In the genomic region with DNA sequence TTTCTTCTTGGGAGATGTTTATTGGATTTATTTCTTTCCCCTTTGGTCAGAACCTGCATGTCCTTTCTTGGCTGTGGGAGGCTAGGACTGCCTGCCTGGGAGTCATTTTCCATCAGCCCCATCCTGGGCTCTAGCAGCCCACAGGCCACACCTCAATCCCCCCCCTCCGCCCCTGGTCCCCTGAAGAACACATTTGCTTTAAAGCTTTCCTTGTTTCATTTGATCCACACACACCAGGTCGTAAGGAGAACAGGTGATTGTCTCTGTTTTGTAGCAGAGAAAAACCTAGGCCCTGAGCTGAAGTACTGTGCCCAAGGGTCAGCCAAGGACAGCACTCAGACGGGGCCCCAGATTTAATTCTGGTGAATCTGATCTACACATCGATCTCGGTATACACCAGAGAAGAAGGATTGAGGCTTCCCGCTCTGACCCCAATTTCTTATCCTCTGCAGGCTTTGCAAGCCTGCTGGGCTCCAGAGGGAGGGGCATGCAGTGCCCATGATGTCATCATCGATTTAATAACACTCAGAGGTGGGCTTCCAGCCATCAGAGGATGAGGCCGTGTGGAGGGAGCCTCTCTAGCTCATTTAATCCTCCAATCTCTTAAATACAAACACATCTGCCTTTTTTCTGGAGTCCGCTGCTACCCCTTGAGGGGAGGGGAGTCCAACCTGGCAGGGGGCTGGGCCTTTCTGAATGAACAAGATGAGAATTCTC, we compare ENCODE assay signal across 8 cellular contexts. TPM values are rescaled to one million over a fixed set of nuclear protein-coding genes. Genes with fewer than 3 reads are reported as not detected.
DNase-seq lines count a peak whose midpoint lies in the region; ATAC-seq, FAIRE-seq and TF ChIP-seq lines count a peak whose summit lies in the region.
"Had no signal": no experiment of that assay in that cellular context is flagged by ENCODE, and none has a peak within 500 bp of the region (broad histone marks: within the 10 kb centered on the region; RNA-seq: fewer than 3 reads in every experiment).

No MANE protein-coding gene starts in this region.

- peaks cover 61 to 72% (median 66%) of the 10 kb centered on the region in 10 experiments for H3K4me1 ChIP-seq in BLaER1 treated with 17β-estradiol and CSF1 and Interleukin-3, amounts not matched to agents 10 nM and 100 nM

- H3K27me3 Mint-ChIP-seq in activated T-cell treated with anti-CD3 and anti-CD28 coated beads, Interleukin-2, amount 50 U/mL, for 72 hours (ENCODE audit: low read depth) = no peaks in the 10 kb centered on the region
- H3K27me3 Mint-ChIP-seq in naive B cell = peaks cover 0 to 5% (median 0%) of the 10 kb centered on the region in 3 donors

- DNase-seq in D721Med (ENCODE audit: insufficient read length, low spot score) (no peak), naive B cell (no peak), DMS114 treated with DMSO at 0.1 percent for 48 hours (lab: John Stamatoyannopoulos, UW; ENCODE audit: unreplicated experiment) (no peak), SIG-M5 treated with dmso at 0.1 percent for 504 hours (lab: John Stamatoyannopoulos, UW; ENCODE audit: unreplicated experiment) (no peak), substantia nigra (lab: John Stamatoyannopoulos, UW) (no peak)
- no peak for DNase-seq in activated T-cell treated with anti-CD3 and anti-CD28 coated beads, Interleukin-2, amount 50 U/mL, for 72 hours

- H3K4me3 ChIP-seq in BLaER1 treated with 17β-estradiol and CSF1 and Interleukin-3, amounts not matched to agents 10 nM and 100 nM = no peak overlapping the region
- H3K4me3 ChIP-seq: smooth muscle cell had no signal

- H3K36me3 Mint-ChIP-seq in activated T-cell treated with anti-CD3 and anti-CD28 coated beads, Interleukin-2, amount 50 U/mL, for 72 hours (ENCODE audit: insufficient read depth in 2 of 2) = peaks cover 0 to 5% of the 10 kb centered on the region in 2 donors
- no peaks in the 10 kb centered on the region for H3K36me3 Mint-ChIP-seq in naive B cell

- no peak for FAIRE-seq in D721Med (lab: Jason Lieb, UNC)

- peak overlapping the region; percentile 76 to 97 (median 90); a peak in 17 of 22 replicates for H3K4me2 ChIP-seq in BLaER1 treated with 17β-estradiol and CSF1 and Interleukin-3, amounts not matched to agents 10 nM and 100 nM
- H3K4me2 ChIP-seq: smooth muscle cell had no signal

- 0 out of 22 replicates have a peak overlapping the region, but pooled peaks of 1 of the 11 experiments have one; percentile 95 for H3K27ac ChIP-seq in BLaER1 treated with 17β-estradiol and CSF1 and Interleukin-3, amounts not matched to agents 10 nM and 100 nM
- no peak overlapping the region for H3K27ac ChIP-seq in substantia nigra (ENCODE audit: low read depth, low read length, poor library complexity, severe bottlenecking)

- no peaks in the 10 kb centered on the region for H3K36me3 ChIP-seq in BLaER1 treated with 17β-estradiol and CSF1 and Interleukin-3, amounts not matched to agents 10 nM and 100 nM

- H3K27me3 ChIP-seq in BLaER1 treated with 17β-estradiol and CSF1 and Interleukin-3, amounts not matched to agents 10 nM and 100 nM = no peaks in the 10 kb centered on the region

- H3K4me1 Mint-ChIP-seq in activated T-cell treated with anti-CD3 and anti-CD28 coated beads, Interleukin-2, amount 50 U/mL, for 72 hours (ENCODE audit: low read depth) = peaks cover 48% of the 10 kb centered on the region
- peaks cover 27 to 42% (median 36%) of the 10 kb centered on the region in 3 donors for H3K4me1 Mint-ChIP-seq in naive B cell

- no peaks in the 10 kb centered on the region for H3K9me3 Mint-ChIP-seq in activated T-cell treated with anti-CD3 and anti-CD28 coated beads, Interleukin-2, amount 50 U/mL, for 72 hours
- H3K9me3 Mint-ChIP-seq in naive B cell = no peaks in the 10 kb centered on the region

- H3K27ac Mint-ChIP-seq in activated T-cell treated with anti-CD3 and anti-CD28 coated beads, Interleukin-2, amount 50 U/mL, for 72 hours = no peak overlapping the region
- peak overlapping the region in 5 of 6 donors; percentile 76 to 99 (median 84) for H3K27ac Mint-ChIP-seq in naive B cell

- peak overlapping the region; percentile 94 to 97 for H3K4me3 Mint-ChIP-seq in activated T-cell treated with anti-CD3 and anti-CD28 coated beads, Interleukin-2, amount 50 U/mL, for 72 hours
- peak overlapping the region in 7 of 8 donors; percentile 49 to 97 (median 65) for H3K4me3 Mint-ChIP-seq in naive B cell

- ATAC-seq in activated T-cell treated with anti-CD3 and anti-CD28 coated beads, Interleukin-2, amount 50 U/mL, for 72 hours (replicated peaks in 1 of 2) = no peak
- no peak for ATAC-seq in naive B cell (ENCODE audit: low read depth in 2 of 2)

- peaks cover 0 to 4% (median 0%) of the 10 kb centered on the region in 11 experiments; a peak in 2 of 22 replicates for H3K9me3 ChIP-seq in BLaER1 treated with 17β-estradiol and CSF1 and Interleukin-3, amounts not matched to agents 10 nM and 100 nM (replicated peaks in 1 of 11)

- H4K20me1 ChIP-seq in BLaER1 treated with 17β-estradiol and CSF1 and Interleukin-3, amounts not matched to agents 10 nM and 100 nM = peaks cover 0 to 25% (median 18%) of the 10 kb centered on the region in 11 experiments; a peak in 13 of 22 replicates

- peak overlapping the region in 2 of 11 experiments; percentile 17 to 91; a peak in 2 of 22 replicates for H3K9ac ChIP-seq in BLaER1 treated with 17β-estradiol and CSF1 and Interleukin-3, amounts not matched to agents 10 nM and 100 nM

- peak; percentile 2 for TF ChIP-seq CTCF in D721Med (IDR thresholded peaks at IDR 0.05; ENCODE audit: insufficient read depth, missing control alignments)

RNA-seq across cellular contexts. Expression of a gene that starts 1.7 kb away (rescaled TPM):
- total RNA-seq in activated T-cell treated with anti-CD3 and anti-CD28 coated beads, Interleukin-2, amount 50 U/mL, for 72 hours = 10 to 100 TPM; 31.6 to 40.7 TPM
- polyA plus RNA-seq in naive B cell (ENCODE audit: low read depth in 6 of 6) = 1 to 10 TPM; 2.7 to 5.2 (median 4.0) TPM

RNA-seq across cellular contexts. Expression of a gene that starts 26.1 kb away (rescaled TPM):
- 1 to 10 TPM; 6.0 to 7.0 TPM for total RNA-seq in activated T-cell treated with anti-CD3 and anti-CD28 coated beads, Interleukin-2, amount 50 U/mL, for 72 hours
- polyA plus RNA-seq in naive B cell (ENCODE audit: low read depth in 6 of 6) = under 1 TPM in 1 of 6 donors, not detected in 5; 0.61 TPM

RNA-seq across cellular contexts. Expression of a gene that starts 46.3 kb away (rescaled TPM):
- 10 to 100 TPM; 51.3 to 54.6 TPM for total RNA-seq in activated T-cell treated with anti-CD3 and anti-CD28 coated beads, Interleukin-2, amount 50 U/mL, for 72 hours
- 10 to 100 TPM; 11.9 to 25.4 (median 22.6) TPM for polyA plus RNA-seq in naive B cell (ENCODE audit: low read depth in 6 of 6)
